ENCODE assay signal across 9 cellular contexts in genomic region chr14:55277972-55278740, GRCh38. TPM values are rescaled to one million over a fixed set of nuclear protein-coding genes. Genes with fewer than 3 reads are reported as not detected.
DNase-seq lines count a peak whose midpoint lies in the region; ATAC-seq and TF ChIP-seq lines count a peak whose summit lies in the region.
"Had no signal": no experiment of that assay in that cellular context is flagged by ENCODE, and none has a peak within 500 bp of the region (broad histone marks: within the 10 kb centered on the region; RNA-seq: fewer than 3 reads in every experiment).

No MANE protein-coding gene starts in this region.

- peaks cover 94% of the 10 kb centered on the region for H3K79me2 ChIP-seq in OCI-LY3 (ENCODE audit: low read length)
- H3K79me2 ChIP-seq in trophoblast cell (ENCODE audit: control insufficient read depth, insufficient read depth, low read length, poor library complexity) = peaks cover 1% of the 10 kb centered on the region

- no peak overlapping the region for H4K8ac ChIP-seq in trophoblast cell (ENCODE audit: low read depth, low read length)

- H3K36me3 ChIP-seq in OCI-LY3 (replicated peaks; ENCODE audit: low read depth, low read length) (peaks cover 3% of the 10 kb centered on the region), trophoblast cell (ENCODE audit: control insufficient read depth in 1 of 2, insufficient read depth in 2 of 2, low read length in 2 of 2) (peaks cover 0 to 3% of the 10 kb centered on the region in 2 experiments), gastroesophageal sphincter (no peaks in the 10 kb centered on the region)

- H3K4me1 ChIP-seq in OCI-LY3 (ENCODE audit: low read length) (peaks cover 20% of the 10 kb centered on the region), trophoblast cell (ENCODE audit: control insufficient read depth in 1 of 2, insufficient read depth in 2 of 2, low read length in 2 of 2) (peaks cover 0 to 2% of the 10 kb centered on the region in 2 experiments), gastroesophageal sphincter (peaks cover 8 to 56% (median 9%) of the 10 kb centered on the region in 3 donors)

- WGBS in trophoblast cell (ENCODE audit: extremely low coverage, insufficient coverage, insufficient read length) = no CpG with 5 or more reads among the region's 6 CpGs
- 74 to 77% methylated on average over 4 to 6 of the region's 6 CpGs for WGBS in gastroesophageal sphincter (ENCODE audit: low coverage in 1 of 2), 2 donors

- H3K9me3 ChIP-seq in OCI-LY3 (ENCODE audit: insufficient read depth, low read length) = no peaks in the 10 kb centered on the region
- H3K9me3 ChIP-seq in trophoblast cell (ENCODE audit: insufficient read depth, low read depth, low read length) = no peaks in the 10 kb centered on the region
- H3K9me3 ChIP-seq in gastroesophageal sphincter = no peaks in the 10 kb centered on the region

- H3K4me2 ChIP-seq in OCI-LY3 (ENCODE audit: low read length) (peak overlapping the region; percentile 81), trophoblast cell (ENCODE audit: low read length) (no peak overlapping the region)

- no peak overlapping the region for H3K14ac ChIP-seq in trophoblast cell (ENCODE audit: low read length)

- no peak overlapping the region for H3K18ac ChIP-seq in trophoblast cell (ENCODE audit: low read length)

- no peak overlapping the region for H2BK120ac ChIP-seq in trophoblast cell (ENCODE audit: insufficient read depth, low read length, poor library complexity)

- no peak for TF ChIP-seq POLR2A in gastroesophageal sphincter (IDR thresholded peaks at IDR 0.05)

- no peak for TF ChIP-seq EP300 in gastroesophageal sphincter (IDR thresholded peaks at IDR 0.05)

- H2BK5ac ChIP-seq in trophoblast cell (ENCODE audit: low read depth, low read length, poor library complexity) = no peak overlapping the region

- H3K27me3 ChIP-seq in OCI-LY3 (ENCODE audit: low read depth, low read length) (no peaks in the 10 kb centered on the region), trophoblast cell (ENCODE audit: insufficient read depth, low read length) (no peaks in the 10 kb centered on the region), gastroesophageal sphincter (no peaks in the 10 kb centered on the region)

- peak overlapping the region; percentile 80 for H3K4ac ChIP-seq in trophoblast cell (ENCODE audit: low read depth, low read length)

- TF ChIP-seq CTCF in OCI-LY3 (IDR thresholded peaks at IDR 0.05; ENCODE audit: low read depth, low read length) (no peak), gastroesophageal sphincter (IDR thresholded peaks at IDR 0.05) (no peak)

- peak overlapping the region; percentile 20; the same call in 1 of the 2 replicates for H3K9ac ChIP-seq in OCI-LY3 (ENCODE audit: low read length)
- no peak overlapping the region for H3K9ac ChIP-seq in trophoblast cell (ENCODE audit: low read length)

- H2BK12ac ChIP-seq in trophoblast cell (ENCODE audit: low read length) = no peak overlapping the region

- no peak overlapping the region for H3K23ac ChIP-seq in trophoblast cell (ENCODE audit: low read length)

- H4K20me1 ChIP-seq in OCI-LY3 (ENCODE audit: insufficient read depth, low read length) = peaks cover 78% of the 10 kb centered on the region

- no peak overlapping the region for H4K91ac ChIP-seq in trophoblast cell (ENCODE audit: low read depth, low read length)

- peak; percentile 93 for ATAC-seq in HG02870 (IDR thresholded peaks at IDR 0.05; ENCODE audit: unreplicated experiment)
- no peak for ATAC-seq in gastroesophageal sphincter

- peak; percentile 23 for DNase-seq in NCI-H2107 (lab: John Stamatoyannopoulos, UW)
- no peak for DNase-seq in NCI-H2107 treated with DMSO at 0.1 percent for 48 hours (lab: John Stamatoyannopoulos, UW; ENCODE audit: unreplicated experiment)
- DNase-seq in trophoblast cell = no peak
- DNase-seq in activated effector memory CD4-positive, alpha-beta T cell treated with Interleukin-2 at 50 U/mL for 16 hours = no peak
- DNase-seq in NCI-H82 (lab: John Stamatoyannopoulos, UW) = no peak

- H2AFZ ChIP-seq in OCI-LY3 (ENCODE audit: low read depth, low read length) (no peak overlapping the region), trophoblast cell (ENCODE audit: insufficient read depth, low read length, poor library complexity) (no peak overlapping the region)

- H2AK5ac ChIP-seq in trophoblast cell (ENCODE audit: low read length) = no peak overlapping the region

- peak overlapping the region; percentile 60 for H3K4me3 ChIP-seq in OCI-LY3 (ENCODE audit: low read length)
- no peak overlapping the region for H3K4me3 ChIP-seq in trophoblast cell (ENCODE audit: low read depth, low read length)
- H3K4me3 ChIP-seq in gastroesophageal sphincter = no peak overlapping the region

- no peak overlapping the region for H4K12ac ChIP-seq in trophoblast cell (ENCODE audit: low read depth, low read length)

- H3K79me1 ChIP-seq in trophoblast cell (ENCODE audit: low read length) = no peaks in the 10 kb centered on the region

- H3K27ac ChIP-seq in OCI-LY3 (ENCODE audit: low read length) (peak overlapping the region; percentile 59), trophoblast cell (ENCODE audit: low read depth, low read length) (no peak overlapping the region), gastroesophageal sphincter (no peak overlapping the region)
- H3K27ac ChIP-seq: 22Rv1 had no signal

RNA-seq across cellular contexts. Expression of gene FBXO34, which starts 6.9 kb away (rescaled TPM):
- polyA plus RNA-seq in trophoblast cell (2013) = 11.5 TPM in 2 replicates
- 10 to 100 TPM; 18.8 to 32.5 (median 21.8) TPM for total RNA-seq in gastroesophageal sphincter
